14 cellular contexts compared by ENCODE assay signal in the genomic region with DNA sequence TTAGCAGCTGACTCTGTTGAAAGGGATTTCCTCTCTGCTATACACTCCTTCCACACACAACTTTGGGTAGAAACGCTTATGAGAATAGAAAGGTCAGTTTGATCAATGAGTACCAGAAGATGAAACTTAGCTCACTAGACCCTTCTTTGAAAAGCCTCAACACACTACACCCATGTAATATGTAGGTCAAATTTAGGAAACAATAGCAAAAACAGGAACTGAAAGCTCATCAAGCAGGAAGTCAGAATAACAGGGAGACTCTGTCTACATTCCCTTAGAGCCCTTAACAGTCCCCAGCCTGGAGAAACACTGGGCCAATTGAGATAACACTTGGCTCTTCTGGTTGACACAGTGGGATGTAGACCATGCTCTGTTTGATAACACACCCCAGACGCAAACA. TPM values are rescaled to one million over a fixed set of nuclear protein-coding genes. Genes with fewer than 3 reads are reported as not detected.
DNase-seq lines count a peak whose midpoint lies in the region; ATAC-seq and TF ChIP-seq lines count a peak whose summit lies in the region.
"Had no signal": no experiment of that assay in that cellular context is flagged by ENCODE, and none has a peak within 500 bp of the region (broad histone marks: within the 10 kb centered on the region; RNA-seq: fewer than 3 reads in every experiment).

No MANE protein-coding gene starts in this region.

- H3K9me3 ChIP-seq in tibial artery = no peaks in the 10 kb centered on the region

- H3K27ac ChIP-seq in tibial artery = no peak overlapping the region
- H3K27ac ChIP-seq: coronary artery had no signal

- H3K4me3 ChIP-seq in tibial artery = no peak overlapping the region
- H3K4me3 ChIP-seq: coronary artery had no signal

- peak; percentile 71 for ATAC-seq in GM18907 (IDR thresholded peaks at IDR 0.05; ENCODE audit: unreplicated experiment)
- ATAC-seq in HG03060 (IDR thresholded peaks at IDR 0.05; ENCODE audit: low read depth, unreplicated experiment) = peak; percentile 60
- ATAC-seq in naive B cell (ENCODE audit: low read depth in 2 of 2) = peak; percentile 78 to 87
- ATAC-seq: activated CD4-positive, alpha-beta T cell treated with anti-CD3 and anti-CD28 coated beads for 36 hours had no signal

- H3K27me3 Mint-ChIP-seq in naive B cell = peaks cover 0 to 17% (median 11%) of the 10 kb centered on the region in 3 donors
- H3K27me3 Mint-ChIP-seq: activated CD4-positive, alpha-beta T cell treated with anti-CD3 and anti-CD28 coated beads for 36 hours had no signal

- no peaks in the 10 kb centered on the region for H3K9me3 Mint-ChIP-seq in naive B cell

- H3K36me3 Mint-ChIP-seq in naive B cell = no peaks in the 10 kb centered on the region

- no peak for TF ChIP-seq CTCF in tibial artery (IDR thresholded peaks at IDR 0.05)

- intact Hi-C loops in tibial artery (cut with DNase I; ENCODE audit: low total_unique reads) = no loop called here

- no peaks in the 10 kb centered on the region for H3K27me3 ChIP-seq in tibial artery

- peaks cover 11 to 29% (median 11%) of the 10 kb centered on the region in 3 donors for H3K4me1 Mint-ChIP-seq in naive B cell

- no peaks in the 10 kb centered on the region for H3K4me1 ChIP-seq in tibial artery

- H3K4me3 Mint-ChIP-seq in naive B cell = peak overlapping the region in 1 of 8 donors; percentile 67
- H3K4me3 Mint-ChIP-seq: activated CD4-positive, alpha-beta T cell treated with anti-CD3 and anti-CD28 coated beads for 36 hours had no signal

- no peaks in the 10 kb centered on the region for H3K36me3 ChIP-seq in tibial artery

- DNase-seq in NOMO-1 (lab: John Stamatoyannopoulos, UW; ENCODE audit: unreplicated experiment in 2 of 2) = peak; percentile 33 to 75
- peak; percentile 24 for DNase-seq in naive B cell
- no peak for DNase-seq in activated naive CD4-positive, alpha-beta T cell (lab: John Stamatoyannopoulos, UW)
- no peak for DNase-seq in DMS53 (lab: John Stamatoyannopoulos, UW)
- no peak for DNase-seq in tibial artery
- DNase-seq: activated CD4-positive, alpha-beta T cell treated with anti-CD3 and anti-CD28 coated beads for 36 hours; activated T-cell treated with anti-CD3 and anti-CD28 coated beads, Interleukin-2, amount 50 U/mL, for 1 hour; anterior cingulate cortex; Calu3; KG1; NCI-H2081 had no signal

- peak overlapping the region in 1 of 6 donors; percentile 3 for H3K27ac Mint-ChIP-seq in naive B cell
- H3K27ac Mint-ChIP-seq: activated CD4-positive, alpha-beta T cell treated with anti-CD3 and anti-CD28 coated beads for 36 hours had no signal

RNA-seq across cellular contexts. Expression of a gene that starts 30.7 kb away (rescaled TPM):
- not detected for polyA plus RNA-seq in naive B cell (ENCODE audit: low read depth in 6 of 6)

RNA-seq across cellular contexts. Expression of a gene that starts 38.1 kb away (rescaled TPM):
- under 1 TPM in 1 of 6 donors, not detected in 5; 0.22 TPM for polyA plus RNA-seq in naive B cell (ENCODE audit: low read depth in 6 of 6)

RNA-seq across cellular contexts. Expression of a gene that starts 57.2 kb away (rescaled TPM):
- under 1 TPM in 4 of 6 donors, not detected in 2; 0.08 to 0.33 (median 0.23) TPM for polyA plus RNA-seq in naive B cell (ENCODE audit: low read depth in 6 of 6)

Comparison
In these comparisons a context has a peak if more than half of its experiments do, and no peak if none do; other contexts are left out.
1. DNase-seq: peak in NOMO-1 (2 of 2) and naive B cell (single experiment); none in activated naive CD4-positive, alpha-beta T cell (0 of 4), DMS53 (single experiment) and tibial artery (0 of 2).
2. Peak in every context shown above with its lines, with median percentiles within 50 percentile points of each other: ATAC-seq.